ENCODE assay signal across 21 cellular contexts in genomic region chr4:176547005-176547404, GRCh38.
DNase-seq lines count a peak whose midpoint lies in the region; ATAC-seq lines count a peak whose summit lies in the region.
"Had no signal": no experiment of that assay in that cellular context is flagged by ENCODE, and none has a peak within 500 bp of the region (broad histone marks: within the 10 kb centered on the region; RNA-seq: fewer than 3 reads in every experiment).

No MANE protein-coding gene starts in this region.

- DNase-seq in GM03348 (ENCODE audit: low spot score) (peak; percentile 54), OCI-M1 (lab: John Stamatoyannopoulos, UW) (peak; percentile 12), fibroblast of gingiva (ENCODE audit: low read depth) (peak; percentile 79), renal cortical epithelial cell (ENCODE audit: low read depth) (peak; percentile 25), retina (no peak), cerebellar nuclear complex (lab: John Stamatoyannopoulos, UW) (no peak)
- DNase-seq: activated CD8-positive, alpha-beta memory T cell treated with anti-CD3 and anti-CD28 coated beads, Interleukin-2, amount 10 ng/mL, durations not matched to agents 7 days and 5 days; activated effector memory CD4-positive, alpha-beta T cell treated with anti-CD3 and anti-CD28 coated beads, Interleukin-2, amount 50 U/mL, for 16 hours; anterior cingulate cortex; C1 segment of cervical spinal cord; DMS153; erythroblast; left lung; NCI-H1105; NCI-H2227 treated with DMSO at 0.1 percent for 48 hours; Right ventricle myocardium superior; stimulated activated CD4-positive, alpha-beta T cell treated with anti-CD3 and anti-CD28 coated beads, Interleukin-4, amount 100 ng/mL, for 4 hours had no signal

- no peak for ATAC-seq in HG03457 (IDR thresholded peaks at IDR 0.05; ENCODE audit: unreplicated experiment)
- no peak for ATAC-seq in GM21360 (IDR thresholded peaks at IDR 0.05; ENCODE audit: unreplicated experiment)
- ATAC-seq: activated CD4-positive, CD25-positive, alpha-beta regulatory T cell treated with anti-CD3 and anti-CD28 coated beads, Interleukin-2, amount 50 U/mL, for 24 hours; activated CD8-positive, alpha-beta memory T cell treated with anti-CD3 and anti-CD28 coated beads, Interleukin-2, amount 10 ng/mL, durations not matched to agents 7 days and 5 days; K562; left lung had no signal

Comparison
In these comparisons a context has a peak if more than half of its experiments do, and no peak if none do; other contexts are left out.
1. DNase-seq: peak in GM03348 (single experiment), OCI-M1 (single experiment), fibroblast of gingiva (single experiment) and renal cortical epithelial cell (single experiment); none in retina (single experiment) and cerebellar nuclear complex (0 of 2).